Comparison of ENCODE assay signal across 21 cellular contexts in the genomic region with DNA sequence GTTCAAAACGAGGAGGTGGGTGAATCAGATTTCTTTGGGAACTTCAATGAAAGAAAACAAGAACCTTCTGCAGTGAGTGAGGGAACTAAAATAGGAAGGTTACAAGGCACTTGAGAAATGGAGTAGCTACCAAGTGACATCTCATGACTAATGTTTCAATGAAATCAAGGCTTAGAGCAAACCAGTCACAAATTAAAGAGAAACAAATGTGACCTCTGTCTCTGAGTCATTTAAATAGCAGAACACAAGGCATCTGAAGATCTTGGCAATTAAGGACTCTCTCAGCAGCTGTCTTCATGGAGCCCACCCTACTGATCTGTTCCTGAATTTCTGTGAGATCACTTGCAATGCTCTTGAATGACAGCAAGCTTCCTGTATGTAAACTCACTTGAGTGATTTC.
DNase-seq lines count a peak whose midpoint lies in the region; ATAC-seq and TF ChIP-seq lines count a peak whose summit lies in the region.
"Had no signal": no experiment of that assay in that cellular context is flagged by ENCODE, and none has a peak within 500 bp of the region (broad histone marks: within the 10 kb centered on the region; RNA-seq: fewer than 3 reads in every experiment).

No MANE protein-coding gene starts in this region.

- 0 to 6% methylated on average over 1 of the region's 1 CpG for WGBS in GM23248 (ENCODE audit: low coverage in 1 of 2, low lambda C conversion rate in 2 of 2, missing lambda C conversion rate in 2 of 2), 2 experiments

- peak; percentile 36 for ATAC-seq in thoracic aorta (ENCODE audit: insufficient number of reproducible peaks, low FRiP score, low read depth)
- no peak for ATAC-seq in activated naive CD8-positive, alpha-beta T cell treated with anti-CD3 and anti-CD28 coated beads, Interleukin-2, amount 50 U/mL, for 24 hours
- ATAC-seq: activated CD8-positive, alpha-beta T cell treated with anti-CD3 and anti-CD28 coated beads, Interleukin-2, amount 10 ng/mL, durations not matched to agents 7 days and 5 days; activated naive CD4-positive, alpha-beta T cell treated with anti-CD3 and anti-CD28 coated beads, Interleukin-2, amount 50 U/mL, for 72 hours; activated T-cell treated with anti-CD3 and anti-CD28 coated beads, Interleukin-2, amount 50 U/mL, for 4 hours; natural killer cell; WTC11 had no signal

- H3F3A ChIP-seq in GM23248 (ENCODE audit: insufficient read depth) = peaks cover 67% of the 10 kb centered on the region

- POLR2A ChIA-PET in activated CD4-positive, alpha-beta T cell treated with anti-CD3 and anti-CD28 coated beads, Interleukin-2, amount 10 ng/mL, durations not matched to agents 7 days and 5 days (lab: Charles Lee) = no interaction called here

- no peaks in the 10 kb centered on the region for H3K9me2 ChIP-seq in GM23248 (ENCODE audit: insufficient read depth)

- H3K36me3 ChIP-seq in GM23248 (ENCODE audit: low read depth) (peaks cover 26% of the 10 kb centered on the region), thoracic aorta (no peaks in the 10 kb centered on the region)
- H3K36me3 ChIP-seq: cardiac muscle cell, esophagus squamous epithelium, thyroid gland had no signal

- H3K4me3 ChIP-seq in GM23248 = no peak overlapping the region
- no peak overlapping the region for H3K4me3 ChIP-seq in thoracic aorta
- H3K4me3 ChIP-seq: cardiac muscle cell, esophagus squamous epithelium, thyroid gland had no signal

- H3K4me2 ChIP-seq in GM23248 (ENCODE audit: unreplicated experiment) = peak overlapping the region; percentile 19

- in situ Hi-C loops in GM23248 (cut with MboI) = no loop called here

- H3K4me1 ChIP-seq in GM23248 (ENCODE audit: insufficient read depth) (peaks cover 24% of the 10 kb centered on the region), thoracic aorta (ENCODE audit: control insufficient read depth in 1 of 2, low read depth in 2 of 2) (peaks cover 0 to 15% of the 10 kb centered on the region in 2 donors)
- H3K4me1 ChIP-seq: esophagus squamous epithelium, thyroid gland had no signal

- DNase-seq in GM23248 = peak; percentile 79
- peak; percentile 21 for DNase-seq in astrocyte of the hippocampus (ENCODE audit: low read depth, low spot score)
- DNase-seq in iris pigment epithelial cell (ENCODE audit: low read depth) = peak; percentile 44
- DNase-seq in thoracic aorta (ENCODE audit: low spot score) = no peak
- no peak for DNase-seq in activated naive CD8-positive, alpha-beta T cell treated with anti-CD3 and anti-CD28 coated beads, Interleukin-2, amount 50 U/mL, for 24 hours
- no peak for DNase-seq in activated CD4-positive, alpha-beta T cell treated with anti-CD3 and anti-CD28 coated beads, Interleukin-2, amount 10 ng/mL, durations not matched to agents 7 days and 5 days
- no peak for DNase-seq in OCI-M1 (lab: John Stamatoyannopoulos, UW)
- DNase-seq: activated CD8-positive, alpha-beta T cell treated with anti-CD3 and anti-CD28 coated beads, Interleukin-2, amount 10 ng/mL, durations not matched to agents 7 days and 5 days; activated T-cell treated with anti-CD3 and anti-CD28 coated beads, Interleukin-2, amount 50 U/mL, for 4 hours; CD4-positive, CD25-positive, alpha-beta regulatory T cell; esophagus squamous epithelium; hippocampal formation; mammary epithelial cell; natural killer cell; NCI-H2029 treated with DMSO at 0.1 percent for 48 hours; Right ventricle myocardium superior; T-helper 2 cell; thyroid gland had no signal

- CTCF ChIA-PET in activated CD4-positive, alpha-beta T cell treated with anti-CD3 and anti-CD28 coated beads, Interleukin-2, amount 10 ng/mL, durations not matched to agents 7 days and 5 days (lab: Charles Lee) = no interaction called here

- no peak overlapping the region for H3K9ac ChIP-seq in GM23248

- H4K20me1 ChIP-seq in GM23248 (ENCODE audit: insufficient read depth) = peaks cover 20% of the 10 kb centered on the region

- H3K9me3 Mint-ChIP-seq in activated naive CD8-positive, alpha-beta T cell treated with anti-CD3 and anti-CD28 coated beads, Interleukin-2, amount 50 U/mL, for 24 hours = peaks cover 5% of the 10 kb centered on the region
- H3K9me3 Mint-ChIP-seq in activated CD4-positive, alpha-beta T cell treated with anti-CD3 and anti-CD28 coated beads, Interleukin-2, amount 10 ng/mL, durations not matched to agents 7 days and 5 days = peaks cover 5% of the 10 kb centered on the region

- TF ChIP-seq CTCF in thoracic aorta (IDR thresholded peaks at IDR 0.05) = no peak

- peaks cover 92% of the 10 kb centered on the region for H3K79me2 ChIP-seq in GM23248 (ENCODE audit: insufficient read depth)

- no peaks in the 10 kb centered on the region for H3K27me3 ChIP-seq in GM23248 (replicated peaks; ENCODE audit: insufficient read depth)
- H3K27me3 ChIP-seq in thoracic aorta (replicated peaks; ENCODE audit: insufficient read depth) = no peaks in the 10 kb centered on the region
- H3K27me3 ChIP-seq: cardiac muscle cell, esophagus squamous epithelium, thyroid gland had no signal

- H3K27ac ChIP-seq in GM23248 (peak overlapping the region; percentile 61), thoracic aorta (no peak overlapping the region)
- H3K27ac ChIP-seq: cardiac muscle cell, esophagus squamous epithelium, thyroid gland had no signal

- no peak overlapping the region for H3K27ac Mint-ChIP-seq in activated naive CD8-positive, alpha-beta T cell treated with anti-CD3 and anti-CD28 coated beads, Interleukin-2, amount 50 U/mL, for 24 hours
- H3K27ac Mint-ChIP-seq in activated CD4-positive, alpha-beta T cell treated with anti-CD3 and anti-CD28 coated beads, Interleukin-2, amount 10 ng/mL, durations not matched to agents 7 days and 5 days = no peak overlapping the region
- H3K27ac Mint-ChIP-seq: activated CD8-positive, alpha-beta T cell treated with anti-CD3 and anti-CD28 coated beads, Interleukin-2, amount 10 ng/mL, durations not matched to agents 7 days and 5 days; activated naive CD4-positive, alpha-beta T cell treated with anti-CD3 and anti-CD28 coated beads, Interleukin-2, amount 50 U/mL, for 72 hours; CD4-positive, CD25-positive, alpha-beta regulatory T cell; natural killer cell; WTC11 had no signal

- no peaks in the 10 kb centered on the region for H3K36me3 Mint-ChIP-seq in activated naive CD8-positive, alpha-beta T cell treated with anti-CD3 and anti-CD28 coated beads, Interleukin-2, amount 50 U/mL, for 24 hours (ENCODE audit: low read depth)
- H3K36me3 Mint-ChIP-seq in activated CD4-positive, alpha-beta T cell treated with anti-CD3 and anti-CD28 coated beads, Interleukin-2, amount 10 ng/mL, durations not matched to agents 7 days and 5 days (ENCODE audit: low read depth) = no peaks in the 10 kb centered on the region
- H3K36me3 Mint-ChIP-seq: CD4-positive, CD25-positive, alpha-beta regulatory T cell; natural killer cell had no signal

- H3K4me3 Mint-ChIP-seq in activated naive CD8-positive, alpha-beta T cell treated with anti-CD3 and anti-CD28 coated beads, Interleukin-2, amount 50 U/mL, for 24 hours = no peak overlapping the region
- H3K4me3 Mint-ChIP-seq in activated CD4-positive, alpha-beta T cell treated with anti-CD3 and anti-CD28 coated beads, Interleukin-2, amount 10 ng/mL, durations not matched to agents 7 days and 5 days = no peak overlapping the region
- H3K4me3 Mint-ChIP-seq: activated CD8-positive, alpha-beta T cell treated with anti-CD3 and anti-CD28 coated beads, Interleukin-2, amount 10 ng/mL, durations not matched to agents 7 days and 5 days; activated T-cell treated with anti-CD3 and anti-CD28 coated beads, Interleukin-2, amount 50 U/mL, for 4 hours; CD4-positive, CD25-positive, alpha-beta regulatory T cell; natural killer cell; WTC11 had no signal

- H3K27me3 Mint-ChIP-seq in activated naive CD8-positive, alpha-beta T cell treated with anti-CD3 and anti-CD28 coated beads, Interleukin-2, amount 50 U/mL, for 24 hours = no peaks in the 10 kb centered on the region
- H3K27me3 Mint-ChIP-seq in activated CD4-positive, alpha-beta T cell treated with anti-CD3 and anti-CD28 coated beads, Interleukin-2, amount 10 ng/mL, durations not matched to agents 7 days and 5 days = no peaks in the 10 kb centered on the region
- H3K27me3 Mint-ChIP-seq: CD4-positive, CD25-positive, alpha-beta regulatory T cell had no signal

- no peaks in the 10 kb centered on the region for H3K4me1 Mint-ChIP-seq in activated naive CD8-positive, alpha-beta T cell treated with anti-CD3 and anti-CD28 coated beads, Interleukin-2, amount 50 U/mL, for 24 hours
- no peaks in the 10 kb centered on the region for H3K4me1 Mint-ChIP-seq in activated CD4-positive, alpha-beta T cell treated with anti-CD3 and anti-CD28 coated beads, Interleukin-2, amount 10 ng/mL, durations not matched to agents 7 days and 5 days
- H3K4me1 Mint-ChIP-seq: CD4-positive, CD25-positive, alpha-beta regulatory T cell; natural killer cell had no signal

- H2AFZ ChIP-seq in GM23248 = no peak overlapping the region

- H3K9me3 ChIP-seq in GM23248 (ENCODE audit: low read depth) (no peaks in the 10 kb centered on the region), thoracic aorta (no peaks in the 10 kb centered on the region)
- H3K9me3 ChIP-seq: esophagus squamous epithelium, thyroid gland had no signal

Comparison
In these comparisons a context has a peak if more than half of its experiments do, and no peak if none do; other contexts are left out.
1. DNase-seq: peak in GM23248 (single experiment), astrocyte of the hippocampus (single experiment) and iris pigment epithelial cell (single experiment); none in thoracic aorta (single experiment), activated naive CD8-positive, alpha-beta T cell treated with anti-CD3 and anti-CD28 coated beads, Interleukin-2, amount 50 U/mL, for 24 hours (single experiment), activated CD4-positive, alpha-beta T cell treated with anti-CD3 and anti-CD28 coated beads, Interleukin-2, amount 10 ng/mL, durations not matched to agents 7 days and 5 days (single experiment) and OCI-M1 (single experiment).